ENCODE assay signal across 2 cellular contexts in genomic region chr9:33801943-33802500, GRCh38. TPM values are rescaled to one million over a fixed set of nuclear protein-coding genes. Genes with fewer than 3 reads are reported as not detected.
"Had no signal": no experiment of that assay in that cellular context is flagged by ENCODE, and none has a peak within 500 bp of the region (broad histone marks: within the 10 kb centered on the region; RNA-seq: fewer than 3 reads in every experiment).

No MANE protein-coding gene starts in this region.

RNA-seq across cellular contexts. Expression of gene PRSS3, which starts 6.7 kb away (rescaled TPM):
- total RNA-seq: endodermal cell, hepatocyte had no signal
